ENCODE assay signal across 9 cellular contexts in genomic region chr14:23009483-23009938, GRCh38. TPM values are rescaled to one million over a fixed set of nuclear protein-coding genes. Genes with fewer than 3 reads are reported as not detected.
A peak's percentile ranks its signal among the peaks of the same experiment; 100 is the strongest.
DNase-seq lines count a peak whose midpoint lies in the region; ATAC-seq and TF ChIP-seq lines count a peak whose summit lies in the region.
"Had no signal": no experiment of that assay in that cellular context is flagged by ENCODE, and none has a peak within 500 bp of the region (broad histone marks: within the 10 kb centered on the region; RNA-seq: fewer than 3 reads in every experiment).

No MANE protein-coding gene starts in this region.

- H3K4me1 ChIP-seq in CD4-positive, CD25-positive, alpha-beta regulatory T cell (ENCODE audit: control insufficient read depth, insufficient read depth, low read length, poor library complexity, severe bottlenecking), result peaks cover 30% of the 10 kb centered on the region

- H3K4me3 Mint-ChIP-seq in CD4-positive, CD25-positive, alpha-beta regulatory T cell, result peak overlapping the region; percentile 91 to 97 (median 93)
- H3K4me3 Mint-ChIP-seq in central memory CD8-positive, alpha-beta T cell, result peak overlapping the region; percentile 97
- H3K4me3 Mint-ChIP-seq in natural killer cell treated with Interleukin-12 subunit alpha and Interleukin-12 subunit beta and Interleukin-15 and Interleukin-18, amount 100 ng/mL, for 72 hours, result peak overlapping the region; percentile 97

- ATAC-seq in CD4-positive, CD25-positive, alpha-beta regulatory T cell (ENCODE audit: low read depth in 2 of 2), result no peak
- no peak for ATAC-seq in central memory CD8-positive, alpha-beta T cell (replicated peaks; ENCODE audit: extremely low read depth, poor library complexity, severe bottlenecking)
- ATAC-seq in natural killer cell treated with Interleukin-12 subunit alpha and Interleukin-12 subunit beta and Interleukin-15 and Interleukin-18, amount 100 ng/mL, for 72 hours, result no peak
- ATAC-seq in esophagus mucosa (no peak), GM19397 (IDR thresholded peaks at IDR 0.05; ENCODE audit: unreplicated experiment) (no peak)

- peak overlapping the region; percentile 97 for H3K4me3 ChIP-seq in CD4-positive, CD25-positive, alpha-beta regulatory T cell (ENCODE audit: low read depth, low read length)

- peaks cover 15 to 51% (median 34%) of the 10 kb centered on the region in 4 donors for H3K4me1 Mint-ChIP-seq in CD4-positive, CD25-positive, alpha-beta regulatory T cell
- peaks cover 29% of the 10 kb centered on the region for H3K4me1 Mint-ChIP-seq in central memory CD8-positive, alpha-beta T cell
- H3K4me1 Mint-ChIP-seq in natural killer cell treated with Interleukin-12 subunit alpha and Interleukin-12 subunit beta and Interleukin-15 and Interleukin-18, amount 100 ng/mL, for 72 hours (ENCODE audit: low read depth in 2 of 2), result peaks cover 28 to 46% of the 10 kb centered on the region in 2 donors

- no peaks in the 10 kb centered on the region for H3K9me3 Mint-ChIP-seq in CD4-positive, CD25-positive, alpha-beta regulatory T cell
- H3K9me3 Mint-ChIP-seq in central memory CD8-positive, alpha-beta T cell, result no peaks in the 10 kb centered on the region
- H3K9me3 Mint-ChIP-seq in natural killer cell treated with Interleukin-12 subunit alpha and Interleukin-12 subunit beta and Interleukin-15 and Interleukin-18, amount 100 ng/mL, for 72 hours, result no peaks in the 10 kb centered on the region

- no peak for TF ChIP-seq CTCF in GM10248 (IDR thresholded peaks at IDR 0.05; ENCODE audit: control extremely low read depth, extremely low read depth, low read depth, missing control alignments)

- H3K27ac Mint-ChIP-seq in CD4-positive, CD25-positive, alpha-beta regulatory T cell, result peak overlapping the region; percentile 69 to 99 (median 91)
- H3K27ac Mint-ChIP-seq in central memory CD8-positive, alpha-beta T cell (ENCODE audit: low read depth), result peak overlapping the region; percentile 83
- peak overlapping the region; percentile 96 to 98 for H3K27ac Mint-ChIP-seq in natural killer cell treated with Interleukin-12 subunit alpha and Interleukin-12 subunit beta and Interleukin-15 and Interleukin-18, amount 100 ng/mL, for 72 hours

- POLR2A ChIA-PET in GM10248 (lab: Yijun Ruan, JAX), result no interaction called here

- H3K9me3 ChIP-seq in CD4-positive, CD25-positive, alpha-beta regulatory T cell (ENCODE audit: control insufficient read depth in 2 of 2, low read length in 2 of 2), result no peaks in the 10 kb centered on the region

- H3K27ac ChIP-seq in CD4-positive, CD25-positive, alpha-beta regulatory T cell (ENCODE audit: insufficient read depth, low read length, poor library complexity, severe bottlenecking), result peak overlapping the region; percentile 78

- no peaks in the 10 kb centered on the region for H3K36me3 ChIP-seq in CD4-positive, CD25-positive, alpha-beta regulatory T cell (ENCODE audit: control insufficient read depth, insufficient read depth, low read length)

- no peaks in the 10 kb centered on the region for H3K36me3 Mint-ChIP-seq in CD4-positive, CD25-positive, alpha-beta regulatory T cell
- peaks cover 16% of the 10 kb centered on the region for H3K36me3 Mint-ChIP-seq in central memory CD8-positive, alpha-beta T cell (ENCODE audit: insufficient read depth)
- no peaks in the 10 kb centered on the region for H3K36me3 Mint-ChIP-seq in natural killer cell treated with Interleukin-12 subunit alpha and Interleukin-12 subunit beta and Interleukin-15 and Interleukin-18, amount 100 ng/mL, for 72 hours

- no peaks in the 10 kb centered on the region for H3K27me3 ChIP-seq in CD4-positive, CD25-positive, alpha-beta regulatory T cell (ENCODE audit: control insufficient read depth, insufficient read depth, low read length)

- H3K27me3 Mint-ChIP-seq in CD4-positive, CD25-positive, alpha-beta regulatory T cell, result no peaks in the 10 kb centered on the region
- H3K27me3 Mint-ChIP-seq in central memory CD8-positive, alpha-beta T cell, result no peaks in the 10 kb centered on the region
- H3K27me3 Mint-ChIP-seq in natural killer cell treated with Interleukin-12 subunit alpha and Interleukin-12 subunit beta and Interleukin-15 and Interleukin-18, amount 100 ng/mL, for 72 hours, result no peaks in the 10 kb centered on the region

- no peak for DNase-seq in CD4-positive, CD25-positive, alpha-beta regulatory T cell
- DNase-seq in NCI-H1092 (lab: John Stamatoyannopoulos, UW) (peak; percentile 31), GM10248 (ENCODE audit: extremely low spot score) (no peak)
- no peak for DNase-seq in central memory CD8-positive, alpha-beta T cell (ENCODE audit: low spot score in 2 of 2)
- DNase-seq in natural killer cell treated with Interleukin-12 subunit alpha and Interleukin-12 subunit beta and Interleukin-15 and Interleukin-18, amount 100 ng/mL, for 72 hours (ENCODE audit: low spot score), result no peak
- DNase-seq in activated CD4-positive, alpha-beta T cell treated with anti-CD3 and anti-CD28 coated beads for 4 hours, result no peak

- CTCF ChIA-PET in GM10248 (lab: Yijun Ruan, JAX), result interaction anchor here (1.1 to 8.6 kb wide), 5 partner anchors 15 to 59 kb away, joined by 4 to 91 read pairs (median 8); no protein-coding TSS in a partner anchor

RNA-seq across cellular contexts. Expression of gene C14orf93, which starts 0.4 kb away (rescaled TPM):
- total RNA-seq in CD4-positive, CD25-positive, alpha-beta regulatory T cell, result 8.5 TPM
- polyA plus RNA-seq in CD4-positive, CD25-positive, alpha-beta regulatory T cell, result 1 to 10 TPM; 4.7 to 7.5 (median 6.9) TPM
- total RNA-seq in natural killer cell treated with Interleukin-12 subunit alpha and Interleukin-12 subunit beta and Interleukin-15 and Interleukin-18, amount 100 ng/mL, for 72 hours, result 10 to 100 TPM in 1 of 2 donors, 1 to 10 TPM in 1; 2.8 to 10.8 TPM
- 4.6 TPM for total RNA-seq in esophagus mucosa

RNA-seq across cellular contexts. Expression of gene PSMB5, which starts 25.2 kb away (rescaled TPM):
- 13.8 TPM for total RNA-seq in CD4-positive, CD25-positive, alpha-beta regulatory T cell
- 10 to 100 TPM; 28.2 to 50.9 (median 39.5) TPM for polyA plus RNA-seq in CD4-positive, CD25-positive, alpha-beta regulatory T cell
- 100 to 1,000 TPM; 102 to 121 TPM for total RNA-seq in natural killer cell treated with Interleukin-12 subunit alpha and Interleukin-12 subunit beta and Interleukin-15 and Interleukin-18, amount 100 ng/mL, for 72 hours
- 105 TPM for total RNA-seq in esophagus mucosa

RNA-seq across cellular contexts. Expression of gene AJUBA, which starts 27.2 kb away (rescaled TPM):
- 0.54 TPM for total RNA-seq in CD4-positive, CD25-positive, alpha-beta regulatory T cell
- 1 to 10 TPM in 1 of 4 donors, under 1 TPM in 3; 0.20 to 1.0 (median 0.71) TPM for polyA plus RNA-seq in CD4-positive, CD25-positive, alpha-beta regulatory T cell
- total RNA-seq in natural killer cell treated with Interleukin-12 subunit alpha and Interleukin-12 subunit beta and Interleukin-15 and Interleukin-18, amount 100 ng/mL, for 72 hours, result 1 to 10 TPM in 1 of 2 donors, under 1 TPM in 1; 0.17 to 2.1 TPM
- total RNA-seq in esophagus mucosa, result 26.6 TPM

RNA-seq across cellular contexts. Expression of gene PSMB11, which starts 32.5 kb away (rescaled TPM):
- not detected for total RNA-seq in CD4-positive, CD25-positive, alpha-beta regulatory T cell
- not detected for polyA plus RNA-seq in CD4-positive, CD25-positive, alpha-beta regulatory T cell
- total RNA-seq in natural killer cell treated with Interleukin-12 subunit alpha and Interleukin-12 subunit beta and Interleukin-15 and Interleukin-18, amount 100 ng/mL, for 72 hours, result not detected
- not detected for total RNA-seq in esophagus mucosa
- total RNA-seq: pulmonary artery endothelial cell had no signal

RNA-seq across cellular contexts. Expression of gene CDH24, which starts 47.8 kb away (rescaled TPM):
- total RNA-seq in CD4-positive, CD25-positive, alpha-beta regulatory T cell, result 2.9 TPM
- under 1 TPM; 0.17 to 0.79 (median 0.25) TPM for polyA plus RNA-seq in CD4-positive, CD25-positive, alpha-beta regulatory T cell
- total RNA-seq in natural killer cell treated with Interleukin-12 subunit alpha and Interleukin-12 subunit beta and Interleukin-15 and Interleukin-18, amount 100 ng/mL, for 72 hours, result 1 to 10 TPM in 1 of 2 donors, under 1 TPM in 1; 0.73 to 1.0 TPM
- total RNA-seq in esophagus mucosa, result 3.4 TPM
